In genomic region chr5:78566747-78567449, GRCh38 we compare ENCODE assay signal across 13 cellular contexts.
DNase-seq lines count a peak whose midpoint lies in the region; ATAC-seq, FAIRE-seq and TF ChIP-seq lines count a peak whose summit lies in the region.
"Had no signal": no experiment of that assay in that cellular context is flagged by ENCODE, and none has a peak within 500 bp of the region (broad histone marks: within the 10 kb centered on the region; RNA-seq: fewer than 3 reads in every experiment).

No MANE protein-coding gene starts in this region.

- ATAC-seq in activated T-helper 17 cell treated with anti-CD3 and anti-CD28 coated beads, Interleukin-2, amount 50 U/mL, for 72 hours (replicated peaks): peak; percentile 52
- peak; percentile 57 for ATAC-seq in foreskin keratinocyte
- ATAC-seq in GM21529 (IDR thresholded peaks at IDR 0.05; ENCODE audit: unreplicated experiment): no peak

- H3K27ac ChIP-seq in foreskin keratinocyte: no peak overlapping the region

- H3K36me3 Mint-ChIP-seq in activated T-helper 17 cell treated with anti-CD3 and anti-CD28 coated beads, Interleukin-2, amount 50 U/mL, for 72 hours (ENCODE audit: low read depth): no peaks in the 10 kb centered on the region

- H3K27ac Mint-ChIP-seq in activated T-helper 17 cell treated with anti-CD3 and anti-CD28 coated beads, Interleukin-2, amount 50 U/mL, for 72 hours: no peak overlapping the region
- H3K27ac Mint-ChIP-seq: T-helper 2 cell treated with Interferon-gamma antibody and Interleukin-4, amounts not matched to agents 5 μg/mL and 100 μg/mL, for 36 hours had no signal

- no peak overlapping the region for H3K4me3 Mint-ChIP-seq in activated T-helper 17 cell treated with anti-CD3 and anti-CD28 coated beads, Interleukin-2, amount 50 U/mL, for 72 hours
- H3K4me3 Mint-ChIP-seq: T-helper 2 cell treated with Interferon-gamma antibody and Interleukin-4, amounts not matched to agents 5 μg/mL and 100 μg/mL, for 36 hours had no signal

- FAIRE-seq in H54 (lab: Jason Lieb, UNC): peak; percentile 52
- FAIRE-seq: urothelium cell line had no signal

- DNase-seq in A172 (ENCODE audit: low spot score): peak; percentile 36
- DNase-seq in H54 (ENCODE audit: insufficient read length, low spot score): no peak
- DNase-seq in foreskin keratinocyte: peak in 1 of 2 donors; percentile 24
- DNase-seq in NCI-H1694 (lab: John Stamatoyannopoulos, UW): no peak
- DNase-seq in stimulated activated CD8-positive, alpha-beta memory T cell treated with anti-CD3 and anti-CD28 coated beads, Interleukin-4, amount 100 ng/mL, for 48 hours: no peak
- no peak for DNase-seq in UCSD-AML1 (lab: John Stamatoyannopoulos, UW; ENCODE audit: unreplicated experiment)
- DNase-seq: AML-193; NCI-H187; NK-92 treated with Interleukin-12 subunit alpha and Interleukin-12 subunit beta, amount 100 ng/mL, for 24 hours had no signal

- TF ChIP-seq CTCF in foreskin keratinocyte (conservative IDR thresholded peaks at IDR 0.05): no peak

- peaks cover 3% of the 10 kb centered on the region for H3K9me3 Mint-ChIP-seq in activated T-helper 17 cell treated with anti-CD3 and anti-CD28 coated beads, Interleukin-2, amount 50 U/mL, for 72 hours
- H3K9me3 Mint-ChIP-seq: T-helper 2 cell treated with Interferon-gamma antibody and Interleukin-4, amounts not matched to agents 5 μg/mL and 100 μg/mL, for 36 hours had no signal

- TF ChIP-seq POLR2A in H54 (IDR thresholded peaks at IDR 0.05; ENCODE audit: low read depth, low read length): no peak

- H3K4me1 Mint-ChIP-seq in activated T-helper 17 cell treated with anti-CD3 and anti-CD28 coated beads, Interleukin-2, amount 50 U/mL, for 72 hours: no peaks in the 10 kb centered on the region

- H3K4me1 ChIP-seq in foreskin keratinocyte: no peaks in the 10 kb centered on the region

- H3K27me3 ChIP-seq in foreskin keratinocyte: no peaks in the 10 kb centered on the region

- H3K27me3 Mint-ChIP-seq in activated T-helper 17 cell treated with anti-CD3 and anti-CD28 coated beads, Interleukin-2, amount 50 U/mL, for 72 hours: peaks cover 23% of the 10 kb centered on the region
